In genomic region chrX:133921764-133922389, GRCh38 we compare ENCODE assay signal across 9 cellular contexts.
DNase-seq lines count a peak whose midpoint lies in the region; ATAC-seq and TF ChIP-seq lines count a peak whose summit lies in the region.
"Had no signal": no experiment of that assay in that cellular context is flagged by ENCODE, and none has a peak within 500 bp of the region (broad histone marks: within the 10 kb centered on the region; RNA-seq: fewer than 3 reads in every experiment).

No MANE protein-coding gene starts in this region.

- no peak overlapping the region for H3K27ac Mint-ChIP-seq in HFFc6

- DNase-seq in NCI-H2196 (lab: John Stamatoyannopoulos, UW; ENCODE audit: unreplicated experiment), result peak; percentile 31
- DNase-seq in NCI-H2196 treated with DMSO at 0.1 percent for 48 hours (lab: John Stamatoyannopoulos, UW; ENCODE audit: unreplicated experiment), result no peak
- no peak for DNase-seq in HFFc6
- peak; percentile 17 for DNase-seq in NCI-H345 treated with DMSO at 0.1 percent for 48 hours (lab: John Stamatoyannopoulos, UW; ENCODE audit: unreplicated experiment)
- peak; percentile 20 for DNase-seq in activated T-cell treated with anti-CD3 and anti-CD28 coated beads for 48 hours (ENCODE audit: low read depth)
- peak; percentile 45 for DNase-seq in left ventricle myocardium superior
- peak; percentile 10 for DNase-seq in stimulated activated CD4-positive, alpha-beta T cell treated with anti-CD3 and anti-CD28 coated beads, Interleukin-4, amount 100 ng/mL, for 24 hours
- no peak for DNase-seq in COR-L47 (lab: John Stamatoyannopoulos, UW)

- H3K36me3 Mint-ChIP-seq in HFFc6 (ENCODE audit: low read depth), result no peaks in the 10 kb centered on the region
- H3K36me3 Mint-ChIP-seq: CD4-positive, CD25-positive, alpha-beta regulatory T cell had no signal

- H3K9me3 Mint-ChIP-seq in HFFc6, result peaks cover 4% of the 10 kb centered on the region; the same call in 1 of the 2 replicates

- no peak overlapping the region for H3K4me3 Mint-ChIP-seq in HFFc6

- intact Hi-C loops in left ventricle myocardium superior (cut with micrococcal nuclease), result no loop called here

- H3K4me1 Mint-ChIP-seq in HFFc6 (ENCODE audit: low read depth), result no peaks in the 10 kb centered on the region

- no peaks in the 10 kb centered on the region for H3K27me3 Mint-ChIP-seq in HFFc6 (ENCODE audit: insufficient read depth)
- H3K27me3 Mint-ChIP-seq: CD4-positive, CD25-positive, alpha-beta regulatory T cell had no signal

- ATAC-seq in left ventricle myocardium superior, result peak; percentile 53

- peak; percentile 10; the same call in 1 of the 2 replicates for TF ChIP-seq CTCF in HFFc6 (IDR thresholded peaks at IDR 0.05)

Comparison
In these comparisons a context has a peak if more than half of its experiments do, and no peak if none do; other contexts are left out.
1. DNase-seq: peak in NCI-H2196 (single experiment), NCI-H345 treated with DMSO at 0.1 percent for 48 hours (single experiment), activated T-cell treated with anti-CD3 and anti-CD28 coated beads for 48 hours (single experiment), left ventricle myocardium superior (single experiment) and stimulated activated CD4-positive, alpha-beta T cell treated with anti-CD3 and anti-CD28 coated beads, Interleukin-4, amount 100 ng/mL, for 24 hours (single experiment); none in NCI-H2196 treated with DMSO at 0.1 percent for 48 hours (single experiment), HFFc6 (single experiment) and COR-L47 (single experiment).